In genomic region chr14:35387713-35388579, GRCh38 we compare ENCODE assay signal across 17 cellular contexts.
"Had no signal": no experiment of that assay in that cellular context is flagged by ENCODE, and none has a peak within 500 bp of the region (broad histone marks: within the 10 kb centered on the region; RNA-seq: fewer than 3 reads in every experiment).

No MANE protein-coding gene starts in this region.

- H3K27ac ChIP-seq: brain microvascular endothelial cell, upper lobe of right lung had no signal

- H3K36me3 ChIP-seq: brain microvascular endothelial cell, spleen, upper lobe of right lung had no signal

- ATAC-seq: activated CD4-positive, CD25-positive, alpha-beta regulatory T cell treated with anti-CD3 and anti-CD28 coated beads, Interleukin-2, amount 50 U/mL, for 24 hours; left ventricle myocardium superior; sciatic nerve; upper lobe of right lung had no signal

- H3K4me1 Mint-ChIP-seq: activated naive CD8-positive, alpha-beta T cell treated with anti-CD3 and anti-CD28 coated beads, Interleukin-2, amount 10 ng/mL, durations not matched to agents 7 days and 5 days; memory B cell had no signal

- H3K36me3 Mint-ChIP-seq: activated naive CD8-positive, alpha-beta T cell treated with anti-CD3 and anti-CD28 coated beads, Interleukin-2, amount 10 ng/mL, durations not matched to agents 7 days and 5 days; memory B cell had no signal

- H3K27ac Mint-ChIP-seq: activated naive CD8-positive, alpha-beta T cell treated with anti-CD3 and anti-CD28 coated beads, Interleukin-2, amount 10 ng/mL, durations not matched to agents 7 days and 5 days; activated T-helper 1 cell treated with anti-CD3 and anti-CD28 coated beads, Interleukin-12 subunit alpha, Interleukin-12 subunit beta, Interleukin-2, Interleukin-4 antibody, amounts not matched to agents 30 ng/mL and 10 ng/mL and 1 ng/mL, durations not matched to agents 14 hours and 24 hours and 36 hours; memory B cell; progenitor cell of endocrine pancreas; stimulated activated naive CD8-positive, alpha-beta T cell treated with anti-CD3 and anti-CD28 coated beads, Interleukin-15, Interleukin-2, amounts not matched to agents 100 ng/mL and 50 ng/mL, for 24 hours; T-helper 2 cell treated with Interferon-gamma antibody and Interleukin-4, amounts not matched to agents 5 μg/mL and 100 μg/mL, for 36 hours had no signal

- H3K27me3 Mint-ChIP-seq: activated naive CD8-positive, alpha-beta T cell treated with anti-CD3 and anti-CD28 coated beads, Interleukin-2, amount 10 ng/mL, durations not matched to agents 7 days and 5 days; memory B cell; progenitor cell of endocrine pancreas; stimulated activated naive CD8-positive, alpha-beta T cell treated with anti-CD3 and anti-CD28 coated beads, Interleukin-15, Interleukin-2, amounts not matched to agents 100 ng/mL and 50 ng/mL, for 24 hours had no signal

- H3K4me3 Mint-ChIP-seq: activated naive CD8-positive, alpha-beta T cell treated with anti-CD3 and anti-CD28 coated beads, Interleukin-2, amount 10 ng/mL, durations not matched to agents 7 days and 5 days; activated T-helper 1 cell treated with anti-CD3 and anti-CD28 coated beads, Interleukin-12 subunit alpha, Interleukin-12 subunit beta, Interleukin-2, Interleukin-4 antibody, amounts not matched to agents 30 ng/mL and 10 ng/mL and 1 ng/mL, durations not matched to agents 14 hours and 24 hours and 36 hours; memory B cell; nephron; stimulated activated naive CD8-positive, alpha-beta T cell treated with anti-CD3 and anti-CD28 coated beads, Interleukin-15, Interleukin-2, amounts not matched to agents 100 ng/mL and 50 ng/mL, for 24 hours; T-helper 2 cell treated with Interferon-gamma antibody and Interleukin-4, amounts not matched to agents 5 μg/mL and 100 μg/mL, for 36 hours had no signal

- H3K27me3 ChIP-seq: brain microvascular endothelial cell, spleen, upper lobe of right lung had no signal

- H3K9me3 ChIP-seq: spleen, upper lobe of right lung had no signal

- DNase-seq: activated naive CD8-positive, alpha-beta T cell treated with anti-CD3 and anti-CD28 coated beads, Interleukin-2, amount 10 ng/mL, durations not matched to agents 7 days and 5 days; brain microvascular endothelial cell; cortex of kidney; effector CD8-positive, alpha-beta T cell; foreskin melanocyte; left ventricle myocardium superior; nucleus accumbens; spleen; upper lobe of right lung had no signal

- H3K9me3 Mint-ChIP-seq: activated naive CD8-positive, alpha-beta T cell treated with anti-CD3 and anti-CD28 coated beads, Interleukin-2, amount 10 ng/mL, durations not matched to agents 7 days and 5 days; activated T-helper 1 cell treated with anti-CD3 and anti-CD28 coated beads, Interleukin-12 subunit alpha, Interleukin-12 subunit beta, Interleukin-2, Interleukin-4 antibody, amounts not matched to agents 30 ng/mL and 10 ng/mL and 1 ng/mL, durations not matched to agents 14 hours and 24 hours and 36 hours; memory B cell; nephron; stimulated activated naive CD8-positive, alpha-beta T cell treated with anti-CD3 and anti-CD28 coated beads, Interleukin-15, Interleukin-2, amounts not matched to agents 100 ng/mL and 50 ng/mL, for 24 hours; T-helper 2 cell treated with Interferon-gamma antibody and Interleukin-4, amounts not matched to agents 5 μg/mL and 100 μg/mL, for 36 hours had no signal

- H3K4me3 ChIP-seq: spleen, upper lobe of right lung had no signal
